In genomic region chr14:91577632-91578233, GRCh38 we compare ENCODE assay signal across 28 cellular contexts.
"Had no signal": no experiment of that assay in that cellular context is flagged by ENCODE, and none has a peak within 500 bp of the region (broad histone marks: within the 10 kb centered on the region; RNA-seq: fewer than 3 reads in every experiment).

No MANE protein-coding gene starts in this region.

- H3K4me1 ChIP-seq: colonic mucosa, foreskin keratinocyte, gastrocnemius medialis had no signal

- H3K4me3 ChIP-seq: colonic mucosa, coronary artery, dorsolateral prefrontal cortex, esophagus muscularis mucosa, esophagus squamous epithelium, gastrocnemius medialis, gastroesophageal sphincter, heart left ventricle, heart right ventricle had no signal

- ATAC-seq: effector memory CD8-positive, alpha-beta T cell; esophagus mucosa; foreskin keratinocyte; gastrocnemius medialis; gastroesophageal sphincter; heart left ventricle; heart right ventricle had no signal

- H3K36me3 ChIP-seq: colonic mucosa, esophagus muscularis mucosa, esophagus squamous epithelium, gastrocnemius medialis, gastroesophageal sphincter, heart left ventricle, heart right ventricle had no signal

- H3K27ac ChIP-seq: colonic mucosa, coronary artery, dorsolateral prefrontal cortex, epithelial cell of prostate, esophagus muscularis mucosa, esophagus squamous epithelium, foreskin keratinocyte, gastrocnemius medialis, gastroesophageal sphincter, heart left ventricle, heart right ventricle had no signal

- FAIRE-seq: colon, endometrium, endothelial cell of umbilical vein, frontal cortex had no signal

- DNase-seq: colonic mucosa; cortex of kidney; dermis blood vessel endothelial cell; dorsolateral prefrontal cortex; effector CD4-positive, alpha-beta T cell; effector CD8-positive, alpha-beta T cell; effector memory CD4-positive, alpha-beta T cell; effector memory CD8-positive, alpha-beta T cell; endodermal cell; erythroblast; esophagus squamous epithelium; foreskin fibroblast; foreskin keratinocyte; foreskin melanocyte; gastrocnemius medialis; glutamatergic neuron; head of caudate nucleus; heart left ventricle; heart right ventricle had no signal

- H3K9me3 ChIP-seq: colonic mucosa, esophagus muscularis mucosa, esophagus squamous epithelium, gastrocnemius medialis had no signal
